19 cellular contexts compared by ENCODE assay signal in genomic region chr2:45280801-45281200, GRCh38.
DNase-seq lines count a peak whose midpoint lies in the region; ATAC-seq, FAIRE-seq and TF ChIP-seq lines count a peak whose summit lies in the region.
"Had no signal": no experiment of that assay in that cellular context is flagged by ENCODE, and none has a peak within 500 bp of the region (broad histone marks: within the 10 kb centered on the region; RNA-seq: fewer than 3 reads in every experiment).

No MANE protein-coding gene starts in this region.

- H3K9me3 ChIP-seq in HEK293 (ENCODE audit: control insufficient read depth, insufficient read depth, low read depth, low read length): no peaks in the 10 kb centered on the region
- no peaks in the 10 kb centered on the region for H3K9me3 ChIP-seq in astrocyte (ENCODE audit: insufficient read depth, low read depth, low read length)

- H3K4me3 ChIP-seq in GM23338 (no peak overlapping the region), HEK293 (ENCODE audit: low read depth, low read length) (no peak overlapping the region), astrocyte (ENCODE audit: insufficient read depth, low read depth, low read length) (no peak overlapping the region)
- H3K4me3 ChIP-seq: BLaER1 treated with 17β-estradiol and CSF1 and Interleukin-3, amounts not matched to agents 10 nM and 100 nM had no signal

- CTCF ChIA-PET in HEK293 (lab: Yijun Ruan, JAX): interaction anchor here (0.6 kb wide), 1 partner anchor 23 kb away, joined by 4 read pairs; no protein-coding TSS in a partner anchor

- H3K36me3 Mint-ChIP-seq in GM23338 (ENCODE audit: low read depth): peaks cover 3% of the 10 kb centered on the region; the same call in 1 of the 3 replicates
- H3K36me3 Mint-ChIP-seq in astrocyte (ENCODE audit: low read depth, unreplicated experiment): no peaks in the 10 kb centered on the region
- H3K36me3 Mint-ChIP-seq: CD8-positive, alpha-beta T cell had no signal

- H3K4me1 Mint-ChIP-seq in GM23338 (peaks cover under 1% of the 10 kb centered on the region; the same call in 1 of the 3 replicates), astrocyte (ENCODE audit: low read depth, unreplicated experiment) (peaks cover 30% of the 10 kb centered on the region)
- H3K4me1 Mint-ChIP-seq: B cell had no signal

- no peak for FAIRE-seq in astrocyte (lab: Jason Lieb, UNC)
- FAIRE-seq: GM19239 had no signal

- H3F3A ChIP-seq in GM23338 (replicated peaks; ENCODE audit: low read depth): no peaks in the 10 kb centered on the region

- H3K4me3 Mint-ChIP-seq in GM23338: no peak overlapping the region
- H3K4me3 Mint-ChIP-seq in astrocyte (ENCODE audit: unreplicated experiment): no peak overlapping the region
- H3K4me3 Mint-ChIP-seq: B cell; CD8-positive, alpha-beta T cell; HFFc6 had no signal

- no peaks in the 10 kb centered on the region for H3K79me2 ChIP-seq in GM23338 (replicated peaks; ENCODE audit: insufficient read depth)
- no peaks in the 10 kb centered on the region for H3K79me2 ChIP-seq in astrocyte (ENCODE audit: insufficient read depth, low read length)

- H3K27ac ChIP-seq in GM23338 (ENCODE audit: low read depth) (no peak overlapping the region), HEK293 (ENCODE audit: extremely low read depth, low read depth, low read length) (no peak overlapping the region), astrocyte (ENCODE audit: low read depth, low read length) (no peak overlapping the region)
- H3K27ac ChIP-seq: BLaER1 treated with 17β-estradiol and CSF1 and Interleukin-3, amounts not matched to agents 10 nM and 100 nM; HL-60 had no signal

- H3K27me3 Mint-ChIP-seq in GM23338 (ENCODE audit: insufficient read depth, low read depth, poor library complexity) (peaks cover 8% of the 10 kb centered on the region), astrocyte (ENCODE audit: low read depth, unreplicated experiment) (peaks cover 6% of the 10 kb centered on the region)

- no peak for ATAC-seq in GM23338
- ATAC-seq: CD8-positive, alpha-beta T cell had no signal

- POLR2A ChIA-PET in HEK293 (lab: Yijun Ruan, JAX): no interaction called here

- H3K27ac Mint-ChIP-seq in GM23338 (no peak overlapping the region), astrocyte (ENCODE audit: unreplicated experiment) (peak overlapping the region; percentile 62)
- H3K27ac Mint-ChIP-seq: B cell; CD8-positive, alpha-beta T cell; HFFc6 had no signal

- H4K20me1 ChIP-seq in GM23338 (replicated peaks; ENCODE audit: insufficient read depth) (no peaks in the 10 kb centered on the region), astrocyte (ENCODE audit: insufficient read depth, low read length) (no peaks in the 10 kb centered on the region)
- H4K20me1 ChIP-seq: BLaER1 treated with 17β-estradiol and CSF1 and Interleukin-3, amounts not matched to agents 10 nM and 100 nM had no signal

- H3K4me1 ChIP-seq in GM23338 (ENCODE audit: insufficient read depth) (no peaks in the 10 kb centered on the region), HEK293 (ENCODE audit: control insufficient read depth, insufficient read depth, low read length) (no peaks in the 10 kb centered on the region; the same call in 1 of the 2 replicates), astrocyte (ENCODE audit: insufficient read depth, low read length) (peaks cover 12% of the 10 kb centered on the region)
- H3K4me1 ChIP-seq: BLaER1 treated with 17β-estradiol and CSF1 and Interleukin-3, amounts not matched to agents 10 nM and 100 nM had no signal

- H3K36me3 ChIP-seq in GM23338 (ENCODE audit: insufficient read depth): no peaks in the 10 kb centered on the region
- no peaks in the 10 kb centered on the region for H3K36me3 ChIP-seq in HEK293 (ENCODE audit: control insufficient read depth in 2 of 2, insufficient read depth in 1 of 2, low read length in 2 of 2)
- no peaks in the 10 kb centered on the region for H3K36me3 ChIP-seq in astrocyte (ENCODE audit: insufficient read depth, low read length)
- H3K36me3 ChIP-seq: BLaER1 treated with 17β-estradiol and CSF1 and Interleukin-3, amounts not matched to agents 10 nM and 100 nM had no signal

- peaks cover 10% of the 10 kb centered on the region; the same call in 1 of the 2 replicates for H3K9me2 ChIP-seq in GM23338 (ENCODE audit: insufficient read depth)

- TF ChIP-seq CTCF in GM23338 (conservative IDR thresholded peaks at IDR 0.05; ENCODE audit: low read depth in 2 of 2) (no peak), HEK293 (tag by site-specific recombination; IDR thresholded peaks at IDR 0.05) (no peak), astrocyte (IDR thresholded peaks at IDR 0.05; ENCODE audit: insufficient read depth, low read depth, low read length) (no peak)

- H3K4me2 ChIP-seq in GM23338: no peak overlapping the region
- no peak overlapping the region for H3K4me2 ChIP-seq in astrocyte (ENCODE audit: low read length)
- H3K4me2 ChIP-seq: BLaER1 treated with 17β-estradiol and CSF1 and Interleukin-3, amounts not matched to agents 10 nM and 100 nM had no signal

- no peak overlapping the region for H3K9ac ChIP-seq in astrocyte (ENCODE audit: low read length)
- H3K9ac ChIP-seq: BLaER1 treated with 17β-estradiol and CSF1 and Interleukin-3, amounts not matched to agents 10 nM and 100 nM had no signal

- DNase-seq in GM23338 (ENCODE audit: low spot score): no peak
- no peak for DNase-seq in astrocyte (ENCODE audit: low read depth)
- peak; percentile 95 for DNase-seq in left kidney (ENCODE audit: low read depth, low spot score)
- no peak for DNase-seq in Kasumi-1 (lab: John Stamatoyannopoulos, UW)
- DNase-seq in hepatic stellate cell (ENCODE audit: low spot score): no peak
- DNase-seq in NCI-H748 (lab: John Stamatoyannopoulos, UW; ENCODE audit: unreplicated experiment): no peak
- DNase-seq in NCI-H345 (lab: John Stamatoyannopoulos, UW): no peak
- DNase-seq: Calu3; CD8-positive, alpha-beta T cell; DMS79 treated with DMSO at 0.1 percent for 48 hours; GF-D8; HCEC 1CT; HFFc6; IMR-90 had no signal

- no peaks in the 10 kb centered on the region for H3K27me3 ChIP-seq in GM23338 (ENCODE audit: insufficient read depth)
- no peaks in the 10 kb centered on the region for H3K27me3 ChIP-seq in astrocyte (ENCODE audit: insufficient read depth, low read length)
- H3K27me3 ChIP-seq: BLaER1 treated with 17β-estradiol and CSF1 and Interleukin-3, amounts not matched to agents 10 nM and 100 nM had no signal

- H2AFZ ChIP-seq in GM23338 (peak overlapping the region; percentile 47; the same call in 1 of the 2 replicates), astrocyte (ENCODE audit: low read depth, low read length) (no peak overlapping the region)

- H3K9me3 Mint-ChIP-seq in GM23338 (peaks cover 2% of the 10 kb centered on the region; the same call in 1 of the 3 replicates), astrocyte (ENCODE audit: unreplicated experiment) (no peaks in the 10 kb centered on the region)
- H3K9me3 Mint-ChIP-seq: CD8-positive, alpha-beta T cell; HFFc6 had no signal

TF ChIP-seq in GM23338, 12 proteins besides CTCF, POLR2A, EP300 and RAD21 (continues in another document):
- TF ChIP-seq CREB1 (CRISPR knock-in tag; IDR thresholded peaks at IDR 0.05; ENCODE audit: low read depth) (no peak), STAT1 (IDR thresholded peaks at IDR 0.05; ENCODE audit: unreplicated experiment) (no peak), ZNF331 (CRISPR knock-in tag; IDR thresholded peaks at IDR 0.05; ENCODE audit: low read depth) (no peak), EZH2phosphoT487 (IDR thresholded peaks at IDR 0.05; ENCODE audit: unreplicated experiment) (no peak), NANOG (IDR thresholded peaks at IDR 0.05; ENCODE audit: borderline replicate concordance) (no peak)

TF ChIP-seq in HEK293, 187 proteins besides CTCF, POLR2A, EP300 and RAD21:
- TF ChIP-seq ZFHX2 (tag by site-specific recombination; conservative IDR thresholded peaks at IDR 0.05) (peak; percentile 20; the same call in 1 of the 2 replicates), ZNF37A (tag by site-specific recombination; IDR thresholded peaks at IDR 0.05) (no peak), EGR2 (tag by site-specific recombination; IDR thresholded peaks at IDR 0.05; ENCODE audit: low read depth) (0 out of 2 replicates have a peak, but pooled peaks have one; percentile 25), ZNF830 (tag by site-specific recombination; IDR thresholded peaks at IDR 0.05; ENCODE audit: low read depth) (no peak)
